ENCODE assay signal across 20 cellular contexts in genomic region chr1:111821121-111821745, GRCh38.
DNase-seq lines count a peak whose midpoint lies in the region; ATAC-seq and TF ChIP-seq lines count a peak whose summit lies in the region.
"Had no signal": no experiment of that assay in that cellular context is flagged by ENCODE, and none has a peak within 500 bp of the region (broad histone marks: within the 10 kb centered on the region; RNA-seq: fewer than 3 reads in every experiment).

No MANE protein-coding gene starts in this region.

- no peak overlapping the region for H3K4me3 ChIP-seq in left ventricle myocardium inferior
- no peak overlapping the region for H3K4me3 ChIP-seq in MG63
- H3K4me3 ChIP-seq: BLaER1 treated with 17β-estradiol and CSF1 and Interleukin-3, amounts not matched to agents 10 nM and 100 nM; GM12878; GM23338 had no signal

- no peak for ATAC-seq in GM18873 (IDR thresholded peaks at IDR 0.05; ENCODE audit: low FRiP score, unreplicated experiment)
- ATAC-seq: GM12878, GM23338 had no signal

- H3K36me3 ChIP-seq in left ventricle myocardium inferior (no peaks in the 10 kb centered on the region), MG63 (no peaks in the 10 kb centered on the region)
- H3K36me3 ChIP-seq: BLaER1 treated with 17β-estradiol and CSF1 and Interleukin-3, amounts not matched to agents 10 nM and 100 nM had no signal

- DNase-seq in cardiac septum (ENCODE audit: low spot score) (peak; percentile 39), left ventricle myocardium inferior (no peak), MG63 (peak; percentile 23), kidney tubule cell (ENCODE audit: low spot score) (peak; percentile 52), ACHN (no peak), dermis blood vessel endothelial cell (no peak)
- DNase-seq: CD4-positive, CD25-positive, alpha-beta regulatory T cell; CD8-positive, alpha-beta memory T cell; COR-L47; DMS 273 treated with DMSO at 0.1 percent for 48 hours; DMS53; DND-41; EL; HCEC 1CT; HFFc6 had no signal

- TF ChIP-seq CTCF in left ventricle myocardium inferior (IDR thresholded peaks at IDR 0.05; ENCODE audit: borderline replicate concordance) = no peak

- H3K4me1 ChIP-seq in left ventricle myocardium inferior = no peaks in the 10 kb centered on the region
- H3K4me1 ChIP-seq: BLaER1 treated with 17β-estradiol and CSF1 and Interleukin-3, amounts not matched to agents 10 nM and 100 nM had no signal

- in situ Hi-C loops in ACHN (cut with HindIII; ENCODE audit: low pct_ligation_motif_present, low pct_unique_long_range_greater_than_20kb, low sequenced_read_pairs) = no loop called here

- H3K9me3 ChIP-seq in left ventricle myocardium inferior (replicated peaks) (no peaks in the 10 kb centered on the region), MG63 (peaks cover 6% of the 10 kb centered on the region; the same call in 1 of the 2 replicates)

- H3K27me3 ChIP-seq in left ventricle myocardium inferior (ENCODE audit: low read depth) = no peaks in the 10 kb centered on the region
- peaks cover 4% of the 10 kb centered on the region; the same call in 1 of the 2 replicates for H3K27me3 ChIP-seq in MG63
- H3K27me3 ChIP-seq: BLaER1 treated with 17β-estradiol and CSF1 and Interleukin-3, amounts not matched to agents 10 nM and 100 nM had no signal

- H3K27ac ChIP-seq in left ventricle myocardium inferior (replicated peaks) = no peak overlapping the region
- H3K27ac ChIP-seq: BLaER1 treated with 17β-estradiol and CSF1 and Interleukin-3, amounts not matched to agents 10 nM and 100 nM; HL-60 had no signal

- intact Hi-C loops in cardiac septum (cut with DNase I) = no loop called here
- intact Hi-C loops in left ventricle myocardium inferior (cut with micrococcal nuclease) = no loop called here

Comparison
In these comparisons a context has a peak if more than half of its experiments do, and no peak if none do; other contexts are left out.
1. DNase-seq: peak in cardiac septum (single experiment), MG63 (single experiment) and kidney tubule cell (single experiment); none in left ventricle myocardium inferior (single experiment), ACHN (single experiment) and dermis blood vessel endothelial cell (single experiment).